7 cellular contexts compared by ENCODE assay signal in the genomic region with DNA sequence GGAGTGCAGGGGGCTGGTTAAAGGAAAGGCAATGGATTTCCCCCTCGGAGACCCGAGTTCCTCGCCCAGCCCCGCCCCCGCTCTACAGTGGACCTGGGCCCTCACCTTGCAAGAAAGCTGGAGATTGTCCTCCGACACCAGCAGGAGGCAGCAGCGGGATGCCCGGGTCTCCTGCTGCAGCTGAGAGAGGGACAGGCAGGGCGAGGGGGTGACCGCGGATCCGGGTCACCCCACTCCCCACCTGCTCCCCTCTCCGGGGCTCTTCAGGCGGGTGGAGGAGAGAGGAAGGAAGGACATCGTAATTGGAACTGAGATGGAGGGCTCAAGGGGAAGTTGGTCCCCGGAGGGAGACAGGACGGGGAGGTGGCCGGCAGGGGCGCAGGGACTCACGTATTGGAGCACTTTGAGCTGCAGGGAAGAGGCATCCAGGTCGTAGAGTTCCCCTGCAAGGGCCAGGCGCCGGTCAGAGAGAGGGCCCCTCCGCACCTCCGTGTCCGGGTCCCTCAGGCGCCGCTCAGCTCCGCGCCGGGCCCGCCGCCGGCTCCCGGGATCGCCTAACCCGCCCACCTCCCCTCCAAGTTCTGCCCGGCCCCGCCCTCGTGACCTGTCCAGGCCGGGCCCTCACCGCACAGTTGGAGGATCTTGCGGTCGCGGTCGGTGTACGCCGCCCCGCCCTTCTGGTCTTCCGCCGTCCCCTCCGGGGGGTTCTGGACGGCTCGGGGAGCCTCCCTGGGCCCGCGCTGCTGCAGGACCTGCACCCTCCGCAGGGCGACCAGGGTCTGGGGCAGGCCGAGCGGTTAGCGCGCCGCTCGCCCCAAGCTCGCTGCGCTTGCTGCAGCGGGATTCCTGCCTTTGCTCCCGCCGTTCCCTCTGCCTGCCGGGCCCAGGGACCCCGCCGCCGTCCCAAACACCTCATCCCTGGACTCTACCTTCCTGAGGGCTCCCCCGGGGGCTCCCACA.
DNase-seq lines count a peak whose midpoint lies in the region; ATAC-seq and TF ChIP-seq lines count a peak whose summit lies in the region.

No MANE protein-coding gene starts in this region.

- no peaks in the 10 kb centered on the region for H3K9me3 ChIP-seq in left lung

- TF ChIP-seq CTCF in brain microvascular endothelial cell (IDR thresholded peaks at IDR 0.05; ENCODE audit: low read depth, low read length, missing control alignments) (peak; percentile 63), left lung (IDR thresholded peaks at IDR 0.05) (peak in 1 of 2 donors; percentile 9)

- H3K36me3 Mint-ChIP-seq in stimulated activated memory B cell treated with anti-CD40 and anti-IgM and Interleukin-4, amounts not matched to agents 10 μg/mL and 1 μg/mL and 100 μg/mL, for 72 hours, result no peaks in the 10 kb centered on the region

- peaks cover 46% of the 10 kb centered on the region for H3K4me1 Mint-ChIP-seq in stimulated activated memory B cell treated with anti-CD40 and anti-IgM and Interleukin-4, amounts not matched to agents 10 μg/mL and 1 μg/mL and 100 μg/mL, for 72 hours

- H3K27ac ChIP-seq in brain microvascular endothelial cell, result no peak overlapping the region
- no peak overlapping the region for H3K27ac ChIP-seq in left lung

- in situ Hi-C loops in brain microvascular endothelial cell (cut with HindIII; ENCODE audit: low pct_ligation_motif_present, low sequenced_read_pairs), result no loop called here

- no peaks in the 10 kb centered on the region for H3K9me3 Mint-ChIP-seq in stimulated activated memory B cell treated with anti-CD40 and anti-IgM and Interleukin-4, amounts not matched to agents 10 μg/mL and 1 μg/mL and 100 μg/mL, for 72 hours

- H3K4me3 ChIP-seq in H7 (ENCODE audit: insufficient read depth, low read depth, low read length) (peak overlapping the region; percentile 61), brain microvascular endothelial cell (ENCODE audit: low read depth, low read length) (no peak overlapping the region), left lung (peak overlapping the region in 1 of 2 donors; percentile 22)

- H3K27me3 ChIP-seq in H7 (ENCODE audit: control insufficient read depth, insufficient read depth, low read length) (peaks cover 62% of the 10 kb centered on the region), brain microvascular endothelial cell (replicated peaks) (peaks cover 47% of the 10 kb centered on the region), left lung (peaks cover 29 to 95% of the 10 kb centered on the region in 2 donors)

- ATAC-seq in left lung (peak; percentile 61), GM18868 (IDR thresholded peaks at IDR 0.05; ENCODE audit: unreplicated experiment) (no peak)
- peak; percentile 48 for ATAC-seq in stimulated activated memory B cell treated with anti-CD40 and anti-IgM and Interleukin-4, amounts not matched to agents 10 μg/mL and 1 μg/mL and 100 μg/mL, for 72 hours

- H3K36me3 ChIP-seq in H7 (replicated peaks; ENCODE audit: control insufficient read depth, insufficient read depth, low read length) (no peaks in the 10 kb centered on the region), brain microvascular endothelial cell (replicated peaks) (no peaks in the 10 kb centered on the region), left lung (no peaks in the 10 kb centered on the region)

- H3K4me1 ChIP-seq in left lung, result peaks cover 0 to 19% of the 10 kb centered on the region in 2 donors

- peak overlapping the region; percentile 18 for H3K27ac Mint-ChIP-seq in stimulated activated memory B cell treated with anti-CD40 and anti-IgM and Interleukin-4, amounts not matched to agents 10 μg/mL and 1 μg/mL and 100 μg/mL, for 72 hours

- H3K4me3 Mint-ChIP-seq in stimulated activated memory B cell treated with anti-CD40 and anti-IgM and Interleukin-4, amounts not matched to agents 10 μg/mL and 1 μg/mL and 100 μg/mL, for 72 hours, result peak overlapping the region; percentile 85

- peak; percentile 93 for DNase-seq in H7
- peak in 4 of 5 donors; percentile 25 to 65 (median 28) for DNase-seq in T-helper 1 cell
- DNase-seq in brain microvascular endothelial cell, result no peak
- peak in 1 of 2 donors; percentile 82 for DNase-seq in left lung
- no peak for DNase-seq in NCI-H128 (lab: John Stamatoyannopoulos, UW; ENCODE audit: unreplicated experiment)

- intact Hi-C loops in left lung (cut with DNase I), result loop anchor here in 1 of 2 donors (5.0 kb wide), 1 partner anchor 52 kb away; no protein-coding TSS in a partner anchor

- peaks cover 40% of the 10 kb centered on the region for H3K27me3 Mint-ChIP-seq in stimulated activated memory B cell treated with anti-CD40 and anti-IgM and Interleukin-4, amounts not matched to agents 10 μg/mL and 1 μg/mL and 100 μg/mL, for 72 hours

Comparison
In these comparisons a context has a peak if more than half of its experiments do, and no peak if none do; other contexts are left out.
1. DNase-seq: peak in H7 (single experiment) and T-helper 1 cell (4 of 5); none in brain microvascular endothelial cell (single experiment) and NCI-H128 (single experiment).